21 cellular contexts compared by ENCODE assay signal in genomic region chr9:125991886-125992529, GRCh38.
"Had no signal": no experiment of that assay in that cellular context is flagged by ENCODE, and none has a peak within 500 bp of the region (broad histone marks: within the 10 kb centered on the region; RNA-seq: fewer than 3 reads in every experiment).

No MANE protein-coding gene starts in this region.

- FAIRE-seq: endothelial cell of umbilical vein had no signal

- H3K36me3 ChIP-seq: ascending aorta, breast epithelium, esophagus muscularis mucosa, gastroesophageal sphincter, tibial nerve, uterus had no signal

- H3K4me3 ChIP-seq: ascending aorta, breast epithelium, esophagus muscularis mucosa, gastroesophageal sphincter, skin epidermis, tibial nerve, uterus had no signal

- H3K27me3 ChIP-seq: ascending aorta, gastroesophageal sphincter, tibial nerve, uterus had no signal

- H3K9me3 ChIP-seq: ascending aorta, breast epithelium, esophagus muscularis mucosa, gastroesophageal sphincter, tibial nerve, uterus had no signal

- H3K4me1 ChIP-seq: ascending aorta, breast epithelium, esophagus muscularis mucosa, gastroesophageal sphincter, tibial nerve, uterus had no signal

- DNase-seq: activated B cell treated with CpG ODN at 0.5 μM for 24 hours; activated CD4-positive, alpha-beta T cell treated with anti-CD3 and anti-CD28 coated beads for 48 hours; activated CD8-positive, alpha-beta T cell treated with anti-CD3 and anti-CD28 coated beads, Interleukin-2, amount 10 ng/mL, durations not matched to agents 7 days and 5 days; activated naive CD4-positive, alpha-beta T cell treated with Interleukin-2 at 50 U/mL for 16 hours; effector CD8-positive, alpha-beta T cell; immature natural killer cell; mesendoderm; nephron progenitor cell; nucleus accumbens; stimulated activated naive CD8-positive, alpha-beta T cell treated with anti-CD3 and anti-CD28 coated beads, Interleukin-15, Interleukin-2, amounts not matched to agents 100 U/mL and 50 U/mL, for 24 hours; substantia nigra; T-cell; uterus had no signal

- H3K27ac ChIP-seq: ascending aorta, breast epithelium, esophagus muscularis mucosa, gastroesophageal sphincter, skin epidermis, tibial nerve, uterus had no signal

- ATAC-seq: activated CD8-positive, alpha-beta T cell treated with anti-CD3 and anti-CD28 coated beads, Interleukin-2, amount 10 ng/mL, durations not matched to agents 7 days and 5 days; gastroesophageal sphincter; SK-N-SH treated with all-trans-retinoic acid at 6 μM for 48 hours; stimulated activated naive CD8-positive, alpha-beta T cell treated with anti-CD3 and anti-CD28 coated beads, Interleukin-15, Interleukin-2, amounts not matched to agents 100 U/mL and 50 U/mL, for 24 hours; T-cell had no signal
